In the genomic region with DNA sequence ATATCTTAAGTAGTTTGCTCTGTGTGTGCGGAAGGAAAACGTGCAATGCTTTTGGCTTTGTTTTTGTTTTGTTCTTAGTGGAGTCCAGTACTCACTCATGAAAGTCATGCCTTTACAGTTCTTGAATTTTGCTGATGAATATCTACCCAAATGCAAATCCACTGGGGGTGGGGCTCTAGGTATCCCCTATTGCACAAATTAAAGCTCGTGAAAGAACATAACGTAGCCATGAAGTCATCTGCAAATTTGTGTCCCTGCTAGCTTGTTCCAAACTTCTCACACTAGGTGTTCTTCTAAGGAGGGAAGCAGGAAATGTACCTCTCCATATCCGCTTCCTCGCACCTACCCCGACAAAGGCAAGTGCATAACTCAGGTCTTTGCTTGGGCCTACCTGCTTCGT, we compare ENCODE assay signal across 19 cellular contexts.
DNase-seq lines count a peak whose midpoint lies in the region; ATAC-seq, FAIRE-seq and TF ChIP-seq lines count a peak whose summit lies in the region.
"Had no signal": no experiment of that assay in that cellular context is flagged by ENCODE, and none has a peak within 500 bp of the region (broad histone marks: within the 10 kb centered on the region; RNA-seq: fewer than 3 reads in every experiment).

No MANE protein-coding gene starts in this region.

- H3K27me3 ChIP-seq in astrocyte (ENCODE audit: insufficient read depth, low read length) (no peaks in the 10 kb centered on the region), dorsolateral prefrontal cortex (no peaks in the 10 kb centered on the region), psoas muscle (ENCODE audit: insufficient read depth in 3 of 3, low read length in 2 of 3) (no peaks in the 10 kb centered on the region), prostate gland (replicated peaks; ENCODE audit: insufficient read depth) (no peaks in the 10 kb centered on the region)

- H3K27ac ChIP-seq in astrocyte (ENCODE audit: low read depth, low read length) = no peak overlapping the region
- peak overlapping the region in 46 of 59 donors; percentile 5 to 98 (median 90) for H3K27ac ChIP-seq in dorsolateral prefrontal cortex
- H3K27ac ChIP-seq in psoas muscle = peak overlapping the region; percentile 27
- H3K27ac ChIP-seq in temporal lobe (ENCODE audit: low read depth, low read length) = peak overlapping the region; percentile 23
- no peak overlapping the region for H3K27ac ChIP-seq in prostate gland
- H3K27ac ChIP-seq: C4-2B had no signal

- H4K20me1 ChIP-seq in astrocyte (ENCODE audit: insufficient read depth, low read length) = peaks cover 77% of the 10 kb centered on the region

- peaks cover 60% of the 10 kb centered on the region for H3K79me2 ChIP-seq in astrocyte (ENCODE audit: insufficient read depth, low read length)

- H3K9ac ChIP-seq in astrocyte (ENCODE audit: low read length) = no peak overlapping the region

- H3K27me3 Mint-ChIP-seq in astrocyte (ENCODE audit: low read depth, unreplicated experiment) = no peaks in the 10 kb centered on the region
- H3K27me3 Mint-ChIP-seq: CD4-positive, alpha-beta T cell had no signal

- no peak overlapping the region for H3K4me3 ChIP-seq in astrocyte (ENCODE audit: insufficient read depth, low read depth, low read length)
- no peak overlapping the region for H3K4me3 ChIP-seq in dorsolateral prefrontal cortex
- H3K4me3 ChIP-seq in psoas muscle = no peak overlapping the region
- no peak overlapping the region for H3K4me3 ChIP-seq in prostate gland
- H3K4me3 ChIP-seq: GM23338 had no signal

- WGBS in psoas muscle, 3 donors = 77 to 92% (median 86%) methylated on average over 8 of the region's 8 CpGs
- WGBS in prostate gland = 93% methylated on average over 8 of the region's 8 CpGs

- intact Hi-C loops in dorsolateral prefrontal cortex (cut with DNase I) (no loop called here), psoas muscle (cut with DNase I) (loop anchor here in 1 of 2 donors (5.0 kb wide), 1 partner anchor 42 kb away; no protein-coding TSS in a partner anchor), prostate gland (cut with DNase I) (loop anchor here (5.0 kb wide), 2 partner anchors 73 to 172 kb away; a partner anchor contains a TSS)

- TF ChIP-seq POLR2A in prostate gland (IDR thresholded peaks at IDR 0.05) = no peak

- H3K27ac Mint-ChIP-seq in astrocyte (ENCODE audit: unreplicated experiment) = peak overlapping the region; percentile 58
- H3K27ac Mint-ChIP-seq: CD4-positive, alpha-beta T cell; GM23338 had no signal

- FAIRE-seq in astrocyte (lab: Jason Lieb, UNC) = no peak
- FAIRE-seq: A204.1, GM12892, GM18507, H54 had no signal

- H3K4me3 Mint-ChIP-seq in astrocyte (ENCODE audit: unreplicated experiment) = no peak overlapping the region
- H3K4me3 Mint-ChIP-seq: CD4-positive, alpha-beta T cell; GM23338 had no signal

- no peak for TF ChIP-seq CTCF in astrocyte (IDR thresholded peaks at IDR 0.05; ENCODE audit: insufficient read depth, low read depth, low read length)
- no peak for TF ChIP-seq CTCF in dorsolateral prefrontal cortex (IDR thresholded peaks at IDR 0.05 in 54 of 56, conservative IDR thresholded peaks at IDR 0.05 in 2 of 56; ENCODE audit: low read depth in 1 of 56, partially characterized antibody in 56 of 56)
- no peak for TF ChIP-seq CTCF in psoas muscle (IDR thresholded peaks at IDR 0.05)
- TF ChIP-seq CTCF in prostate gland (IDR thresholded peaks at IDR 0.05) = no peak

- no peak overlapping the region for H2AFZ ChIP-seq in astrocyte (ENCODE audit: low read depth, low read length)
- H2AFZ ChIP-seq: GM23338 had no signal

- no peak overlapping the region for H3K4me2 ChIP-seq in astrocyte (ENCODE audit: low read length)
- H3K4me2 ChIP-seq: GM23338 had no signal

- no peak for DNase-seq in astrocyte (ENCODE audit: low read depth)
- no peak for DNase-seq in dorsolateral prefrontal cortex
- no peak for DNase-seq in psoas muscle
- no peak for DNase-seq in COLO668 (lab: John Stamatoyannopoulos, UW; ENCODE audit: unreplicated experiment)
- no peak for DNase-seq in SIG-M5 (lab: John Stamatoyannopoulos, UW)
- DNase-seq in prostate gland (ENCODE audit: low spot score) = no peak
- DNase-seq: AML-193; CD4-positive, alpha-beta T cell; DMS153; DMS79; GDM1; HCEC 1CT had no signal

- H3K9me3 ChIP-seq in astrocyte (ENCODE audit: insufficient read depth, low read depth, low read length) (no peaks in the 10 kb centered on the region), psoas muscle (no peaks in the 10 kb centered on the region), prostate gland (no peaks in the 10 kb centered on the region)

- ATAC-seq in psoas muscle = peak in 2 of 4 donors; percentile 20 to 51
- ATAC-seq: GM23338 had no signal

- no peaks in the 10 kb centered on the region for H3K9me3 Mint-ChIP-seq in astrocyte (ENCODE audit: unreplicated experiment)
- H3K9me3 Mint-ChIP-seq: CD4-positive, alpha-beta T cell; GM23338 had no signal

- peaks cover 21% of the 10 kb centered on the region for H3K4me1 Mint-ChIP-seq in astrocyte (ENCODE audit: low read depth, unreplicated experiment)

- H3K4me1 ChIP-seq in astrocyte (ENCODE audit: insufficient read depth, low read length) (peaks cover 11% of the 10 kb centered on the region), psoas muscle (peaks cover 46% of the 10 kb centered on the region), prostate gland (replicated peaks) (peaks cover 10% of the 10 kb centered on the region)

- peaks cover 12% of the 10 kb centered on the region for H3K36me3 ChIP-seq in astrocyte (ENCODE audit: insufficient read depth, low read length)
- H3K36me3 ChIP-seq in psoas muscle (ENCODE audit: insufficient read depth in 1 of 2, low read depth in 1 of 2) = peaks cover 0 to 37% of the 10 kb centered on the region in 2 donors
- H3K36me3 ChIP-seq in prostate gland = peaks cover 0 to 5% of the 10 kb centered on the region in 2 donors

- H3K36me3 Mint-ChIP-seq in astrocyte (ENCODE audit: low read depth, unreplicated experiment) = peaks cover 38% of the 10 kb centered on the region

Comparison
In these comparisons a context has a peak if more than half of its experiments do, and no peak if none do; other contexts are left out.
1. H3K27ac ChIP-seq: peak in dorsolateral prefrontal cortex (46 of 59), psoas muscle (single experiment) and temporal lobe (single experiment); none in astrocyte (single experiment) and prostate gland (0 of 2).